16 cellular contexts compared by ENCODE assay signal in genomic region chr5:149040421-149040820, GRCh38. TPM values are rescaled to one million over a fixed set of nuclear protein-coding genes. Genes with fewer than 3 reads are reported as not detected.
"Had no signal": no experiment of that assay in that cellular context is flagged by ENCODE, and none has a peak within 500 bp of the region (broad histone marks: within the 10 kb centered on the region; RNA-seq: fewer than 3 reads in every experiment).

No MANE protein-coding gene starts in this region.

- H3K4me2 ChIP-seq: neural progenitor cell had no signal

- H3K4me3 ChIP-seq: lower lobe of right lung, neural progenitor cell, pancreas, tibial artery, vagina had no signal

- H2AFZ ChIP-seq: neural progenitor cell had no signal

- FAIRE-seq: pancreas, small intestine had no signal

- H3K27ac ChIP-seq: lower lobe of right lung, neural progenitor cell, pancreas, tibial artery, vagina had no signal

- DNase-seq: activated CD4-positive, alpha-beta T cell treated with anti-CD3 and anti-CD28 coated beads, Interleukin-2, amount 50 U/mL, for 1 hour; activated naive CD4-positive, alpha-beta T cell treated with anti-CD3 and anti-CD28 coated beads, Interleukin-2, amount 10 ng/mL, durations not matched to agents 7 days and 5 days; activated T-cell treated with anti-CD3 and anti-CD28 coated beads for 4 hours; endodermal cell; head of caudate nucleus; islet precursor cell; lower lobe of right lung; midbrain; pancreas; small intestine; tibial artery had no signal

- H3K36me3 ChIP-seq: lower lobe of right lung, neural progenitor cell, pancreas, tibial artery, vagina had no signal

- H3K4me1 Mint-ChIP-seq: endodermal cell had no signal

- H3K4me1 ChIP-seq: tibial artery, vagina had no signal

- H3K27me3 ChIP-seq: neural progenitor cell, pancreas, tibial artery, vagina had no signal

- H3K27ac Mint-ChIP-seq: activated naive CD4-positive, alpha-beta T cell treated with anti-CD3 and anti-CD28 coated beads, Interleukin-2, amount 10 ng/mL, durations not matched to agents 7 days and 5 days; activated T-helper 17 cell treated with anti-CD3 and anti-CD28 coated beads, Interleukin-2, amount 50 U/mL, for 72 hours; endodermal cell; neural progenitor cell had no signal

- H3K9ac ChIP-seq: neural progenitor cell had no signal

- ATAC-seq: activated T-helper 17 cell treated with anti-CD3 and anti-CD28 coated beads, Interleukin-2, amount 50 U/mL, for 72 hours; lower lobe of right lung had no signal

- H3K4me3 Mint-ChIP-seq: activated naive CD4-positive, alpha-beta T cell treated with anti-CD3 and anti-CD28 coated beads, Interleukin-2, amount 10 ng/mL, durations not matched to agents 7 days and 5 days; activated T-helper 17 cell treated with anti-CD3 and anti-CD28 coated beads, Interleukin-2, amount 50 U/mL, for 72 hours; endodermal cell; neural progenitor cell had no signal

- H3K36me3 Mint-ChIP-seq: activated naive CD4-positive, alpha-beta T cell treated with anti-CD3 and anti-CD28 coated beads, Interleukin-2, amount 10 ng/mL, durations not matched to agents 7 days and 5 days; neural progenitor cell had no signal

- H3K9me3 Mint-ChIP-seq: activated naive CD4-positive, alpha-beta T cell treated with anti-CD3 and anti-CD28 coated beads, Interleukin-2, amount 10 ng/mL, durations not matched to agents 7 days and 5 days; activated T-helper 17 cell treated with anti-CD3 and anti-CD28 coated beads, Interleukin-2, amount 50 U/mL, for 72 hours; endodermal cell; neural progenitor cell had no signal

- H3K9me3 ChIP-seq: lower lobe of right lung, pancreas, tibial artery, vagina had no signal

RNA-seq across cellular contexts. Expression of gene SH3TC2, which starts 22.4 kb away (rescaled TPM):
- total RNA-seq: activated CD8-positive, alpha-beta memory T cell treated with anti-CD3 and anti-CD28 coated beads for 36 hours; activated T-helper 17 cell treated with anti-CD3 and anti-CD28 coated beads, Interleukin-2, amount 50 U/mL, for 72 hours; T-helper 1 cell treated with Interleukin-12 subunit alpha and Interleukin-12 subunit beta and Interleukin-4 antibody, amounts not matched to agents 30 ng/mL and 1 ng/mL, for 36 hours had no signal
